Comparison of ENCODE assay signal across 14 cellular contexts in genomic region chr14:84006643-84007137, GRCh38.
DNase-seq lines count a peak whose midpoint lies in the region; ATAC-seq and TF ChIP-seq lines count a peak whose summit lies in the region.
"Had no signal": no experiment of that assay in that cellular context is flagged by ENCODE, and none has a peak within 500 bp of the region (broad histone marks: within the 10 kb centered on the region; RNA-seq: fewer than 3 reads in every experiment).

No MANE protein-coding gene starts in this region.

- ATAC-seq in GM19452 (IDR thresholded peaks at IDR 0.05; ENCODE audit: unreplicated experiment), result no peak
- ATAC-seq: activated naive CD8-positive, alpha-beta T cell treated with anti-CD3 and anti-CD28 coated beads, Interleukin-2, amount 50 U/mL, for 24 hours; naive thymus-derived CD8-positive, alpha-beta T cell had no signal

- H3K4me2 ChIP-seq in neural cell (ENCODE audit: low read length) (no peak overlapping the region), hepatocyte (no peak overlapping the region)

- no peak for TF ChIP-seq POLR2A in adrenal gland (IDR thresholded peaks at IDR 0.05)

- H3F3A ChIP-seq in neural cell (ENCODE audit: insufficient read depth, low read length, poor library complexity, severe bottlenecking), result no peaks in the 10 kb centered on the region

- H3K79me2 ChIP-seq in neural cell (replicated peaks; ENCODE audit: insufficient read depth, low read length), result no peaks in the 10 kb centered on the region
- no peaks in the 10 kb centered on the region for H3K79me2 ChIP-seq in hepatocyte

- no peak for TF ChIP-seq RAD21 in neural cell (conservative IDR thresholded peaks at IDR 0.05)

- TF ChIP-seq CTCF in adrenal gland (IDR thresholded peaks at IDR 0.05) (peak in 3 of 6 experiments; percentile 10 to 14 (median 10)), neural cell (IDR thresholded peaks at IDR 0.05; ENCODE audit: poor library complexity, severe bottlenecking) (peak; percentile 18), hepatocyte (IDR thresholded peaks at IDR 0.05; ENCODE audit: poor library complexity) (no peak)

- no peak overlapping the region for H3K27ac ChIP-seq in adrenal gland
- no peak overlapping the region for H3K27ac ChIP-seq in neural cell (ENCODE audit: low read length)
- H3K27ac ChIP-seq in hepatocyte, result no peak overlapping the region
- H3K27ac ChIP-seq: C4-2B, vagina had no signal

- no peaks in the 10 kb centered on the region for H4K20me1 ChIP-seq in neural cell (ENCODE audit: insufficient read depth)
- H4K20me1 ChIP-seq in hepatocyte (ENCODE audit: insufficient read depth, poor library complexity, severe bottlenecking), result no peaks in the 10 kb centered on the region

- DNase-seq in HT1080 (ENCODE audit: low read depth), result peak; percentile 39
- DNase-seq in NCI-H2107 treated with DMSO at 0.1 percent for 48 hours (lab: John Stamatoyannopoulos, UW; ENCODE audit: unreplicated experiment), result peak; percentile 73
- DNase-seq in adrenal gland, result peak; percentile 26 to 76 (median 34)
- no peak for DNase-seq in hepatocyte (ENCODE audit: low spot score)
- DNase-seq in LoVo (ENCODE audit: low spot score), result no peak
- no peak for DNase-seq in HUDEP-2 (lab: John Stamatoyannopoulos, UW; ENCODE audit: unreplicated experiment in 76 of 76)
- DNase-seq: activated naive CD8-positive, alpha-beta T cell treated with anti-CD3 and anti-CD28 coated beads, Interleukin-2, amount 50 U/mL, for 24 hours; naive thymus-derived CD8-positive, alpha-beta T cell; NCI-H526 treated with DMSO at 0.1 percent for 48 hours; T-helper 2 cell had no signal

- no peak for TF ChIP-seq EP300 in neural cell (conservative IDR thresholded peaks at IDR 0.05; ENCODE audit: poor library complexity, severe bottlenecking)

- no peaks in the 10 kb centered on the region for H3K36me3 ChIP-seq in adrenal gland (replicated peaks in 1 of 2)
- no peaks in the 10 kb centered on the region for H3K36me3 ChIP-seq in neural cell (ENCODE audit: insufficient read depth, low read length)
- no peaks in the 10 kb centered on the region for H3K36me3 ChIP-seq in hepatocyte (replicated peaks; ENCODE audit: insufficient read depth, low read depth)
- H3K36me3 ChIP-seq: vagina had no signal

- H3K27me3 ChIP-seq in adrenal gland (no peaks in the 10 kb centered on the region), neural cell (ENCODE audit: insufficient read depth, low read depth, low read length) (no peaks in the 10 kb centered on the region), hepatocyte (no peaks in the 10 kb centered on the region)
- H3K27me3 ChIP-seq: vagina had no signal

- H3K9me2 ChIP-seq in neural cell (ENCODE audit: insufficient read depth, low read length) (no peaks in the 10 kb centered on the region), hepatocyte (replicated peaks; ENCODE audit: insufficient read depth) (no peaks in the 10 kb centered on the region)

- no peak overlapping the region for H3K4me3 ChIP-seq in adrenal gland
- H3K4me3 ChIP-seq in neural cell (ENCODE audit: low read length), result no peak overlapping the region
- H3K4me3 ChIP-seq in hepatocyte, result no peak overlapping the region
- H3K4me3 ChIP-seq: vagina had no signal

- no peak overlapping the region for H3K9ac ChIP-seq in neural cell (ENCODE audit: low read length)

- H3K9me3 ChIP-seq in adrenal gland (replicated peaks in 1 of 3) (no peaks in the 10 kb centered on the region), neural cell (ENCODE audit: low read length) (no peaks in the 10 kb centered on the region), hepatocyte (ENCODE audit: low read depth) (no peaks in the 10 kb centered on the region)
- H3K9me3 ChIP-seq: vagina had no signal

- H3K4me1 ChIP-seq in adrenal gland (replicated peaks in 1 of 2) (no peaks in the 10 kb centered on the region), hepatocyte (ENCODE audit: insufficient read depth) (no peaks in the 10 kb centered on the region)
- H3K4me1 ChIP-seq: vagina had no signal

- 40 to 67% (median 60%) methylated on average over 3 of the region's 3 CpGs for WGBS in adrenal gland, 4 donors
- 86% methylated on average over 3 of the region's 3 CpGs for WGBS in hepatocyte (ENCODE audit: low lambda C conversion rate, missing lambda C conversion rate)

- H2AFZ ChIP-seq in neural cell (ENCODE audit: low read depth, low read length), result no peak overlapping the region
- H2AFZ ChIP-seq in hepatocyte, result no peak overlapping the region

- intact Hi-C loops in adrenal gland (cut with DNase I), result loop anchor here in 1 of 2 donors (10.0 kb wide), 1 partner anchor 1398 kb away; no protein-coding TSS in a partner anchor

TF ChIP-seq in neural cell, 6 proteins besides CTCF, POLR2A, EP300 and RAD21:
- TF ChIP-seq POLR2AphosphoS5 (IDR thresholded peaks at IDR 0.05) (no peak), SMC3 (conservative IDR thresholded peaks at IDR 0.05; ENCODE audit: poor library complexity) (no peak), EZH2 (IDR thresholded peaks at IDR 0.05; ENCODE audit: borderline replicate concordance, insufficient read depth, low read length, poor library complexity, severe bottlenecking) (no peak), MXI1 (conservative IDR thresholded peaks at IDR 0.05; ENCODE audit: poor library complexity, severe bottlenecking) (no peak), REST (IDR thresholded peaks at IDR 0.05; ENCODE audit: borderline replicate concordance) (peak; percentile 34), TAF1 (IDR thresholded peaks at IDR 0.05; ENCODE audit: low read depth) (no peak)

Comparison
In these comparisons a context has a peak if more than half of its experiments do, and no peak if none do; other contexts are left out.
1. DNase-seq: peak in HT1080 (single experiment), NCI-H2107 treated with DMSO at 0.1 percent for 48 hours (single experiment) and adrenal gland (7 of 7); none in hepatocyte (single experiment), LoVo (single experiment) and HUDEP-2 (0 of 76).